Comparison of ENCODE assay signal across 9 cellular contexts in genomic region chr19:49570997-49571676, GRCh38. TPM values are rescaled to one million over a fixed set of nuclear protein-coding genes. Genes with fewer than 3 reads are reported as not detected.
A peak's percentile ranks its signal among the peaks of the same experiment; 100 is the strongest.
DNase-seq lines count a peak whose midpoint lies in the region; ATAC-seq and TF ChIP-seq lines count a peak whose summit lies in the region.
"Had no signal": no experiment of that assay in that cellular context is flagged by ENCODE, and none has a peak within 500 bp of the region (broad histone marks: within the 10 kb centered on the region; RNA-seq: fewer than 3 reads in every experiment).

No MANE protein-coding gene starts in this region.

- H3K27ac Mint-ChIP-seq in nephron progenitor cell: peak overlapping the region; percentile 90
- no peak overlapping the region for H3K27ac Mint-ChIP-seq in CD14-positive monocyte

- H3K9me3 Mint-ChIP-seq in nephron progenitor cell (no peaks in the 10 kb centered on the region), CD14-positive monocyte (no peaks in the 10 kb centered on the region)
- H3K9me3 Mint-ChIP-seq: activated B cell treated with CpG ODN at 0.5 μM for 24 hours had no signal

- 0 out of 3 replicates have a peak, but pooled peaks have one; percentile 18 for TF ChIP-seq CTCF in GM12872 (IDR thresholded peaks at IDR 0.05; ENCODE audit: insufficient read depth, low read depth, low read length)
- TF ChIP-seq CTCF in nephron progenitor cell (IDR thresholded peaks at IDR 0.05): no peak
- TF ChIP-seq CTCF in CD14-positive monocyte (IDR thresholded peaks at IDR 0.05): no peak

- peak; percentile 71 for DNase-seq in NCI-H2171 treated with DMSO at 0.1 percent for 48 hours (lab: John Stamatoyannopoulos, UW)
- peak; percentile 53 for DNase-seq in cerebellar cortex (ENCODE audit: low spot score)
- no peak for DNase-seq in nephron progenitor cell
- DNase-seq in CD14-positive monocyte (ENCODE audit: low spot score): no peak
- DNase-seq in SW 1271 (lab: John Stamatoyannopoulos, UW): no peak
- DNase-seq: activated B cell treated with CpG ODN at 0.5 μM for 24 hours had no signal

- H3K36me3 Mint-ChIP-seq in nephron progenitor cell (ENCODE audit: low read depth): peaks cover 40% of the 10 kb centered on the region
- peaks cover 24 to 36% of the 10 kb centered on the region in 2 donors for H3K36me3 Mint-ChIP-seq in CD14-positive monocyte

- H3K4me3 Mint-ChIP-seq in nephron progenitor cell (peak overlapping the region; percentile 40), CD14-positive monocyte (no peak overlapping the region)
- H3K4me3 Mint-ChIP-seq: activated B cell treated with CpG ODN at 0.5 μM for 24 hours had no signal

- ATAC-seq in HG03095 (IDR thresholded peaks at IDR 0.05; ENCODE audit: unreplicated experiment): no peak
- no peak for ATAC-seq in HG03439 (IDR thresholded peaks at IDR 0.05; ENCODE audit: unreplicated experiment)

- H3K4me1 Mint-ChIP-seq in nephron progenitor cell (peaks cover 18% of the 10 kb centered on the region), CD14-positive monocyte (peaks cover 11% of the 10 kb centered on the region)

- peaks cover 2% of the 10 kb centered on the region for H3K27me3 Mint-ChIP-seq in nephron progenitor cell (ENCODE audit: low read depth, poor library complexity)
- no peaks in the 10 kb centered on the region for H3K27me3 Mint-ChIP-seq in CD14-positive monocyte (ENCODE audit: low read depth in 3 of 3)
- H3K27me3 Mint-ChIP-seq: activated B cell treated with CpG ODN at 0.5 μM for 24 hours had no signal

- intact Hi-C loops in CD14-positive monocyte (cut with micrococcal nuclease): loop anchor here in 1 of 2 donors (2.0 kb wide), 1 partner anchor 64 kb away; no protein-coding TSS in a partner anchor

RNA-seq across cellular contexts. Expression of gene NOSIP, which starts 9.2 kb away (rescaled TPM):
- polyA plus RNA-seq in CD14-positive monocyte: 100 to 1,000 TPM in 1 of 2 donors, 10 to 100 TPM in 1; 96.4 to 120 TPM

RNA-seq across cellular contexts. Expression of gene PRRG2, which starts 10.0 kb away (rescaled TPM):
- not detected for polyA plus RNA-seq in CD14-positive monocyte

RNA-seq across cellular contexts. Expression of gene PRR12, which starts 19.8 kb away (rescaled TPM):
- polyA plus RNA-seq in CD14-positive monocyte: under 1 TPM; 0.04 to 0.11 TPM

RNA-seq across cellular contexts. Expression of gene RCN3, which starts 43.3 kb away (rescaled TPM):
- polyA plus RNA-seq in CD14-positive monocyte: not detected

RNA-seq across cellular contexts. Expression of gene FCGRT, which starts 58.7 kb away (rescaled TPM):
- polyA plus RNA-seq in CD14-positive monocyte: 100 to 1,000 TPM; 720 to 930 TPM

Comparison
In these comparisons a context has a peak if more than half of its experiments do, and no peak if none do; other contexts are left out.
1. DNase-seq: peak in NCI-H2171 treated with DMSO at 0.1 percent for 48 hours (single experiment) and cerebellar cortex (single experiment); none in nephron progenitor cell (single experiment), CD14-positive monocyte (single experiment) and SW 1271 (0 of 2).